Comparison of ENCODE assay signal across 18 cellular contexts in the genomic region with DNA sequence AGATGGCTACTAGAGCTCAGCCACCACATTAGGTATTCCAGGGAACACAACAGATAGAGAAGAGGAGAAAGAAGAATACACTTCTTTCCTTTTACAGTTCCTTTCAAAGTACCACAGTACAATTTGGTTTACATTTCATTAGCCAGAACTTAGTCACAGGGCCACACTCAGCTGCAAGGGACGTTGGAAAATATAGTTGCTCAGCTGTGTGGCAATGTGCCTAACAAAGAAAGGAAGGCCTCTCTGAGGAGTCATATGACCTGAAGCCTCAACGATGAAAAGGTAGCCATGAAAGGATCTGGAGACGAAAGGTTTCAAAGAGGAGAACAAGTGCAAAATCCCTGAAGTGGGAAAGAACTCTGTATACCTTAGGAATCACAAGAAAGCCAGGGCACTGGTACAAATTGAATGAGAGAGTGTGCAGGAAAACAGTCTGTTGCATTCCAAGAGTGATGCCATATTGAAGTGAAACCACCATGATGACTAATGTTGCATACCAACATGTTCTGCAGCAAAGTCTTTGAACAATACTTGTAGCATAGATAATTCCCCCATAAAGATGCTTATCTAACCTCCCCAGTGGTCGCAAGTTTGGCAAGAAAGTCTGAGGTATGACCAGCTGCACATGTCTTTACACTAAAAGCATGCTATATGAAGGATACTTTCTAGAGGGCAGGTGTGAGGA.
DNase-seq lines count a peak whose midpoint lies in the region; ATAC-seq and TF ChIP-seq lines count a peak whose summit lies in the region.
"Had no signal": no experiment of that assay in that cellular context is flagged by ENCODE, and none has a peak within 500 bp of the region (broad histone marks: within the 10 kb centered on the region; RNA-seq: fewer than 3 reads in every experiment).

No MANE protein-coding gene starts in this region.

- POLR2A ChIA-PET in AG04449 (lab: Yijun Ruan, JAX): no interaction called here

- in situ Hi-C loops in brain microvascular endothelial cell (cut with HindIII; ENCODE audit: low pct_ligation_motif_present, low sequenced_read_pairs): no loop called here

- H3K4me3 ChIP-seq in AG04449 (ENCODE audit: low read depth, low read length): no peak overlapping the region
- H3K4me3 ChIP-seq in brain microvascular endothelial cell (ENCODE audit: low read depth, low read length): no peak overlapping the region
- H3K4me3 ChIP-seq: upper lobe of left lung had no signal

- no peaks in the 10 kb centered on the region for H3K36me3 ChIP-seq in brain microvascular endothelial cell (replicated peaks)
- H3K36me3 ChIP-seq: upper lobe of left lung had no signal

- CTCF ChIA-PET in AG04449 (lab: Yijun Ruan, JAX): no interaction called here

- H3K27ac ChIP-seq in brain microvascular endothelial cell: peak overlapping the region; percentile 27
- H3K27ac ChIP-seq: upper lobe of left lung had no signal

- TF ChIP-seq CTCF in AG04449 (IDR thresholded peaks at IDR 0.05; ENCODE audit: insufficient read depth, low read length, missing control alignments): no peak
- TF ChIP-seq CTCF in brain microvascular endothelial cell (IDR thresholded peaks at IDR 0.05; ENCODE audit: low read depth, low read length, missing control alignments): no peak

- H3K27me3 ChIP-seq in brain microvascular endothelial cell (replicated peaks): no peaks in the 10 kb centered on the region
- H3K27me3 ChIP-seq: upper lobe of left lung had no signal

- DNase-seq in AG04449 (ENCODE audit: low read depth, low spot score) (peak; percentile 2), HT1080 (ENCODE audit: low read depth) (peak; percentile 32), brain microvascular endothelial cell (peak; percentile 31), islet precursor cell (peak; percentile 81), T-helper 1 cell (no peak), amniotic stem cell (lab: John Stamatoyannopoulos, UW) (no peak), SIG-M5 treated with dmso at 0.1 percent for 504 hours (lab: John Stamatoyannopoulos, UW; ENCODE audit: unreplicated experiment) (no peak)
- DNase-seq: activated effector memory CD4-positive, alpha-beta T cell treated with Interleukin-2 at 50 U/mL for 16 hours; amygdala; DMS53; immature natural killer cell; retina; stimulated activated CD4-positive, alpha-beta T cell treated with anti-CD3 and anti-CD28 coated beads, Interleukin-15, amount 100 ng/mL, for 24 hours; stimulated activated naive CD4-positive, alpha-beta T cell treated with Interleukin-2 at 50 U/mL for 16 hours; upper lobe of left lung had no signal

- no peak for ATAC-seq in HG02678 (IDR thresholded peaks at IDR 0.05; ENCODE audit: unreplicated experiment)
- ATAC-seq: activated CD4-positive, CD25-positive, alpha-beta regulatory T cell treated with anti-CD3 and anti-CD28 coated beads, Interleukin-2, amount 50 U/mL, for 24 hours; HCT116 had no signal

Comparison
In these comparisons a context has a peak if more than half of its experiments do, and no peak if none do; other contexts are left out.
1. DNase-seq: peak in AG04449 (single experiment), HT1080 (single experiment), brain microvascular endothelial cell (single experiment) and islet precursor cell (single experiment); none in T-helper 1 cell (0 of 5), amniotic stem cell (single experiment) and SIG-M5 treated with dmso at 0.1 percent for 504 hours (single experiment).